In genomic region chr5:115169392-115170127, GRCh38 we compare ENCODE assay signal across 8 cellular contexts. TPM values are rescaled to one million over a fixed set of nuclear protein-coding genes. Genes with fewer than 3 reads are reported as not detected.
A peak's percentile ranks its signal among the peaks of the same experiment; 100 is the strongest.
DNase-seq lines count a peak whose midpoint lies in the region; ATAC-seq, FAIRE-seq and TF ChIP-seq lines count a peak whose summit lies in the region.

TRIM36 (minus strand) TSS chr5:115169908; CDS start chr5:115169634, 274 bp downstream.

- peak within 1 kb of the TSS; percentile 98 for H2AFZ ChIP-seq in endothelial cell of umbilical vein (ENCODE audit: low read depth, low read length)

- no peaks in the 10 kb centered on the region for H3K36me3 ChIP-seq in NT2/D1 (ENCODE audit: insufficient read depth, insufficient read length, low read length)
- no peaks in the 10 kb centered on the region for H3K36me3 ChIP-seq in endothelial cell of umbilical vein (ENCODE audit: control insufficient read depth in 2 of 2, extremely low read depth in 1 of 2, insufficient read depth in 2 of 2, low read length in 2 of 2)

- no peak for TF ChIP-seq CTCF in Calu3 (IDR thresholded peaks at IDR 0.05; ENCODE audit: unreplicated experiment)
- peak in 1 of 2 donors; percentile 24 for TF ChIP-seq CTCF in endothelial cell of umbilical vein (IDR thresholded peaks at IDR 0.05; ENCODE audit: extremely low read depth in 1 of 2, insufficient read depth in 1 of 2, low read depth in 1 of 2, low read length in 2 of 2)

- peak; percentile 97 for ATAC-seq in GM21390 (IDR thresholded peaks at IDR 0.05; ENCODE audit: unreplicated experiment)

- peak within 1 kb of the TSS; percentile 73 for H3K27ac Mint-ChIP-seq in Calu3 (ENCODE audit: unreplicated experiment)

- H3K4me1 ChIP-seq in NT2/D1 (ENCODE audit: insufficient read depth, insufficient read length) (no peaks in the 10 kb centered on the region), endothelial cell of umbilical vein (ENCODE audit: control insufficient read depth, extremely low read depth, insufficient read depth, low read length) (peaks cover 11% of the 10 kb centered on the region), mononuclear cell (ENCODE audit: insufficient read depth, low read length) (peaks cover 23% of the 10 kb centered on the region)

- H3K9me1 ChIP-seq in endothelial cell of umbilical vein (replicated peaks; ENCODE audit: control insufficient read depth, extremely low read depth, insufficient read depth, low read length): no peaks in the 10 kb centered on the region

- peak; percentile 97 for FAIRE-seq in HTR-8/SVneo (lab: Jason Lieb, UNC)
- FAIRE-seq in endothelial cell of umbilical vein (lab: Jason Lieb, UNC): peak; percentile 96

- peak within 1 kb of the TSS; percentile 64 for H3K4me2 ChIP-seq in endothelial cell of umbilical vein (ENCODE audit: insufficient read depth, low read length)

- intact Hi-C loops in Calu3 (cut with micrococcal nuclease; ENCODE audit: unreplicated experiment) (loop anchor here (2.0 kb wide), 1 partner anchor 71 kb away; no protein-coding TSS in a partner anchor), endothelial cell of umbilical vein (cut with micrococcal nuclease) (loop anchor here (5.0 to 10.0 kb wide), 2 partner anchors 78 to 675 kb away; partner anchors contain the start of genes AP3S1 and ATG12)

- POLR2A ChIA-PET in endothelial cell of umbilical vein (lab: Charles Lee): no interaction called here

- dilution Hi-C loops in endothelial cell of umbilical vein (cut with MboI; ENCODE audit: extremely low pct_ligation_motif_present, low sequenced_read_pairs): no loop called here

- peak within 1 kb of the TSS; percentile 71 for H3K4me3 ChIP-seq in NT2/D1 (ENCODE audit: insufficient read length, low read depth)
- H3K4me3 ChIP-seq in endothelial cell of umbilical vein (replicated peaks in 1 of 3; ENCODE audit: insufficient read depth in 1 of 3, low read depth in 1 of 3, low read length in 3 of 3): peak within 1 kb of the TSS; percentile 14 to 61 (median 24)
- H3K4me3 ChIP-seq in mononuclear cell (ENCODE audit: low read length): peak within 1 kb of the TSS; percentile 58

- H3K4me1 Mint-ChIP-seq in Calu3 (ENCODE audit: low read depth, unreplicated experiment): no peaks in the 10 kb centered on the region

- DNase-seq in Calu3: peak; percentile 99
- DNase-seq in HTR-8/SVneo (ENCODE audit: insufficient read length, low spot score): peak; percentile 87
- DNase-seq in NT2/D1 (ENCODE audit: low read depth, low spot score): peak; percentile 87
- DNase-seq in activated CD8-positive, alpha-beta memory T cell treated with anti-CD3 and anti-CD28 coated beads, Interleukin-2, amount 50 U/mL, for 4 hours: peak; percentile 93
- peak; percentile 90 for DNase-seq in endothelial cell of umbilical vein (ENCODE audit: low read depth, low spot score)
- peak; percentile 80 to 81 for DNase-seq in stimulated activated CD8-positive, alpha-beta memory T cell treated with anti-CD3 and anti-CD28 coated beads, Interleukin-2, amount 100 ng/mL, for 1 hour (ENCODE audit: low read depth in 2 of 2)

- CTCF ChIA-PET in Calu3 (lab: Charles Lee) (interaction anchor here (0.6 to 0.7 kb wide), 4 partner anchors 127 to 1046 kb away, joined by 3 to 6 read pairs (median 3); partner anchors contain the start of gene CCDC112), endothelial cell of umbilical vein (lab: Charles Lee) (interaction anchor here (0.7 to 1.4 kb wide), 4 partner anchors 12 to 1557 kb away, joined by 3 to 4 read pairs (median 4); no protein-coding TSS in a partner anchor)

- no TSS peak for BruUV-seq in Calu3 (replicated peaks; lab: Mats Ljungman, UMichigan)
- BruUV-seq in endothelial cell of umbilical vein (replicated peaks; lab: Mats Ljungman, UMichigan): no TSS peak

- H3K9me3 ChIP-seq in NT2/D1 (ENCODE audit: insufficient read depth, low read length) (peaks cover 29% of the 10 kb centered on the region), endothelial cell of umbilical vein (replicated peaks; ENCODE audit: control insufficient read depth, insufficient read depth, low read length) (no peaks in the 10 kb centered on the region), mononuclear cell (ENCODE audit: low read depth, low read length) (no peaks in the 10 kb centered on the region)

- no peaks in the 10 kb centered on the region for H4K20me1 ChIP-seq in endothelial cell of umbilical vein (replicated peaks; ENCODE audit: control insufficient read depth, extremely low read depth, insufficient read depth, low read length)

- peak within 1 kb of the TSS; percentile 80 for H3K9ac ChIP-seq in NT2/D1 (ENCODE audit: insufficient read length, low read depth)
- H3K9ac ChIP-seq in endothelial cell of umbilical vein (replicated peaks; ENCODE audit: extremely low read depth, insufficient read depth, low read length): no peak within 1 kb of the TSS

- peak within 1 kb of the TSS; percentile 94 for H3K4me3 Mint-ChIP-seq in Calu3 (ENCODE audit: low read depth, unreplicated experiment)

- H3K27ac ChIP-seq in endothelial cell of umbilical vein (ENCODE audit: insufficient read depth, low read depth, low read length): no peak within 1 kb of the TSS

- H3K36me3 Mint-ChIP-seq in Calu3 (ENCODE audit: insufficient read depth, unreplicated experiment): peaks cover 26% of the 10 kb centered on the region

- peaks cover 10% of the 10 kb centered on the region for H3K27me3 Mint-ChIP-seq in Calu3 (ENCODE audit: unreplicated experiment)

- H3K27me3 ChIP-seq in NT2/D1 (ENCODE audit: insufficient read depth, insufficient read length) (peaks cover 49% of the 10 kb centered on the region), endothelial cell of umbilical vein (ENCODE audit: control insufficient read depth in 2 of 2, insufficient read depth in 2 of 2, low read length in 2 of 2) (peaks cover 22 to 50% of the 10 kb centered on the region in 2 experiments), mononuclear cell (ENCODE audit: insufficient read depth, low read length) (peaks cover 60% of the 10 kb centered on the region)

- TF ChIP-seq POLR2A in endothelial cell of umbilical vein (IDR thresholded peaks at IDR 0.05; ENCODE audit: low read depth, low read length): no peak

- peaks cover 11% of the 10 kb centered on the region for H3K9me3 Mint-ChIP-seq in Calu3 (ENCODE audit: low read depth, unreplicated experiment)

- H3K79me2 ChIP-seq in endothelial cell of umbilical vein (ENCODE audit: control insufficient read depth, insufficient read depth, low read length): no peaks in the 10 kb centered on the region

TF ChIP-seq in endothelial cell of umbilical vein, 7 proteins besides CTCF, POLR2A, EP300 and RAD21:
- TF ChIP-seq MAX (IDR thresholded peaks at IDR 0.05; ENCODE audit: insufficient read depth, insufficient read length): no peak
- TF ChIP-seq POLR2AphosphoS5 (IDR thresholded peaks at IDR 0.05; ENCODE audit: insufficient read depth, low read depth, low read length): peak; percentile 42
- peak; percentile 54 for TF ChIP-seq EZH2 (IDR thresholded peaks at IDR 0.05; ENCODE audit: borderline replicate concordance, low read depth, low read length, severe bottlenecking)

RNA-seq across cellular contexts. Expression of gene TRIM36, which starts in this region (rescaled TPM):
- total RNA-seq in Calu3 (2022) (4.4 and 5.4 TPM in 2 replicates), endothelial cell of umbilical vein (0.69 and 1.2 TPM in 2 replicates), mononuclear cell (0.42 TPM)
- polyA plus RNA-seq in endothelial cell of umbilical vein: 0.67 and 0.76 TPM in 2 replicates
- 0.17 and 0.40 TPM in 2 replicates for polyA plus RNA-seq in endothelial cell of umbilical vein (2011; cell fraction: cytosol; rRNA removed)
- polyA plus RNA-seq in endothelial cell of umbilical vein (2011; cell fraction: nucleus; rRNA removed): 0.38 and 0.99 TPM in 2 replicates
- 0.25 and 0.26 TPM in 2 replicates for polyA plus RNA-seq in endothelial cell of umbilical vein (2012)
- polyA minus RNA-seq in endothelial cell of umbilical vein: 0.30 and 0.70 TPM in 2 replicates
- polyA minus RNA-seq in endothelial cell of umbilical vein (2011; cell fraction: cytosol; rRNA and poly(A)+ RNA removed): 4.6 TPM
- 0.82 and 3.8 TPM in 2 replicates for polyA minus RNA-seq in endothelial cell of umbilical vein (2011; cell fraction: nucleus; rRNA and poly(A)+ RNA removed)
